ENCODE assay signal across 8 cellular contexts in genomic region chr19:20078696-20079095, GRCh38. TPM values are rescaled to one million over a fixed set of nuclear protein-coding genes. Genes with fewer than 3 reads are reported as not detected.
DNase-seq lines count a peak whose midpoint lies in the region; ATAC-seq and TF ChIP-seq lines count a peak whose summit lies in the region.

No MANE protein-coding gene starts in this region.

- POLR2A ChIA-PET in CD8-positive, alpha-beta T cell (lab: Charles Lee) = interaction anchor here (0.6 to 2.1 kb wide), 4 partner anchors 27 to 1773 kb away, joined by 3 to 6 read pairs (median 4); partner anchors contain the start of genes ZNF682 and ZNF737

- peaks cover 22% of the 10 kb centered on the region for H3K4me1 Mint-ChIP-seq in CD8-positive, alpha-beta T cell (ENCODE audit: low read depth)
- peaks cover 33% of the 10 kb centered on the region for H3K4me1 Mint-ChIP-seq in stimulated activated naive CD8-positive, alpha-beta T cell treated with anti-CD3 and anti-CD28 coated beads, Interleukin-15, amount 100 ng/mL, for 72 hours

- no peaks in the 10 kb centered on the region for H3K27me3 ChIP-seq in CD8-positive, alpha-beta T cell (ENCODE audit: insufficient read depth, low read length)
- no peaks in the 10 kb centered on the region for H3K27me3 ChIP-seq in MG63
- no peaks in the 10 kb centered on the region for H3K27me3 ChIP-seq in right lobe of liver

- no peak for ATAC-seq in CD8-positive, alpha-beta T cell
- ATAC-seq in right lobe of liver (no peak), GM18517 (IDR thresholded peaks at IDR 0.05; ENCODE audit: unreplicated experiment) (no peak), GM18909 (IDR thresholded peaks at IDR 0.05; ENCODE audit: poor library complexity, unreplicated experiment) (no peak)
- no peak for ATAC-seq in stimulated activated naive CD8-positive, alpha-beta T cell treated with anti-CD3 and anti-CD28 coated beads, Interleukin-15, amount 100 ng/mL, for 72 hours

- no peak overlapping the region for H3K27ac ChIP-seq in CD8-positive, alpha-beta T cell (ENCODE audit: low read depth, low read length)
- H3K27ac ChIP-seq in right lobe of liver = no peak overlapping the region

- no peaks in the 10 kb centered on the region for H3K9me3 Mint-ChIP-seq in CD8-positive, alpha-beta T cell
- peaks cover 8 to 10% of the 10 kb centered on the region in 2 donors for H3K9me3 Mint-ChIP-seq in stimulated activated naive CD8-positive, alpha-beta T cell treated with anti-CD3 and anti-CD28 coated beads, Interleukin-15, amount 100 ng/mL, for 72 hours

- WGBS in right lobe of liver (ENCODE audit: insufficient coverage, low coverage, low lambda C conversion rate, missing lambda C conversion rate) = 5% methylated on average over 19 of the region's 19 CpGs

- H3K27me3 Mint-ChIP-seq in CD8-positive, alpha-beta T cell (ENCODE audit: low read depth) = no peaks in the 10 kb centered on the region
- no peaks in the 10 kb centered on the region for H3K27me3 Mint-ChIP-seq in stimulated activated naive CD8-positive, alpha-beta T cell treated with anti-CD3 and anti-CD28 coated beads, Interleukin-15, amount 100 ng/mL, for 72 hours

- no peak for TF ChIP-seq POLR2A in right lobe of liver (IDR thresholded peaks at IDR 0.05)

- CTCF ChIA-PET in CD8-positive, alpha-beta T cell (lab: Charles Lee) = interaction anchor here (1.8 kb wide), 1 partner anchor 9 kb away, joined by 5 read pairs; no protein-coding TSS in a partner anchor

- DNase-seq in CD8-positive, alpha-beta T cell = peak in 1 of 7 experiments; percentile 7
- DNase-seq in MG63 = peak; percentile 23
- DNase-seq in cerebellum (ENCODE audit: low spot score) = peak; percentile 5
- no peak for DNase-seq in right lobe of liver
- peak; percentile 2 to 34 for DNase-seq in stimulated activated naive CD8-positive, alpha-beta T cell treated with anti-CD3 and anti-CD28 coated beads, Interleukin-15, amount 100 ng/mL, for 72 hours
- DNase-seq in NK-92 (lab: John Stamatoyannopoulos, UW; ENCODE audit: unreplicated experiment) = no peak

- peaks cover 10% of the 10 kb centered on the region for H3K36me3 Mint-ChIP-seq in CD8-positive, alpha-beta T cell

- H3K27ac Mint-ChIP-seq in CD8-positive, alpha-beta T cell = no peak overlapping the region
- H3K27ac Mint-ChIP-seq in stimulated activated naive CD8-positive, alpha-beta T cell treated with anti-CD3 and anti-CD28 coated beads, Interleukin-15, amount 100 ng/mL, for 72 hours = peak overlapping the region; percentile 90 to 96

- H3K4me3 ChIP-seq in CD8-positive, alpha-beta T cell (ENCODE audit: low read depth, low read length) = peak overlapping the region; percentile 76
- H3K4me3 ChIP-seq in MG63 (peak overlapping the region; percentile 50), right lobe of liver (peak overlapping the region; percentile 25 to 48 (median 27))

- intact Hi-C loops in CD8-positive, alpha-beta T cell (cut with DNase I, micrococcal nuclease) = loop anchor here in 1 of 2 experiments (1.0 to 5.0 kb wide), 3 partner anchors 27 to 159 kb away; partner anchors contain the start of gene ZNF486
- intact Hi-C loops in right lobe of liver (cut with DNase I) = no loop called here

- no peaks in the 10 kb centered on the region for H3K9me3 ChIP-seq in CD8-positive, alpha-beta T cell (ENCODE audit: low read length)
- H3K9me3 ChIP-seq in MG63 = peaks cover 7% of the 10 kb centered on the region; the same call in 1 of the 2 replicates
- no peaks in the 10 kb centered on the region for H3K9me3 ChIP-seq in right lobe of liver

- H3K4me1 ChIP-seq in CD8-positive, alpha-beta T cell (ENCODE audit: insufficient read depth, low read length) = peaks cover 10% of the 10 kb centered on the region
- no peaks in the 10 kb centered on the region for H3K4me1 ChIP-seq in right lobe of liver

- peak overlapping the region; percentile 91 for H3K4me3 Mint-ChIP-seq in CD8-positive, alpha-beta T cell
- H3K4me3 Mint-ChIP-seq in stimulated activated naive CD8-positive, alpha-beta T cell treated with anti-CD3 and anti-CD28 coated beads, Interleukin-15, amount 100 ng/mL, for 72 hours = peak overlapping the region; percentile 98 to 99

- H3K36me3 ChIP-seq in CD8-positive, alpha-beta T cell (ENCODE audit: insufficient read depth, low read length) = no peaks in the 10 kb centered on the region
- H3K36me3 ChIP-seq in MG63 (no peaks in the 10 kb centered on the region), right lobe of liver (no peaks in the 10 kb centered on the region)

- TF ChIP-seq CTCF in CD8-positive, alpha-beta T cell (IDR thresholded peaks at IDR 0.05) = no peak
- TF ChIP-seq CTCF in right lobe of liver (IDR thresholded peaks at IDR 0.05) = no peak

RNA-seq across cellular contexts. Expression of gene ZNF90, which starts 0.9 kb away (rescaled TPM):
- total RNA-seq in CD8-positive, alpha-beta T cell = 1 to 10 TPM; 1.9 to 2.2 TPM
- 0.40 and 0.99 TPM in 2 replicates for total RNA-seq in MG63 (2014; rRNA removed; shearing (Covaris generic); ENCODE audit: low replicate concordance)
- total RNA-seq in cerebellum = 7.3 TPM
- under 1 TPM; 0.18 to 0.54 (median 0.24) TPM for total RNA-seq in right lobe of liver

RNA-seq across cellular contexts. Expression of gene ZNF682, which starts 39.4 kb away (rescaled TPM):
- total RNA-seq in CD8-positive, alpha-beta T cell = 10 to 100 TPM; 13.3 to 16.0 TPM
- total RNA-seq in MG63 (2014; rRNA removed; shearing (Covaris generic); ENCODE audit: low replicate concordance) = 1.1 and 2.9 TPM in 2 replicates
- 14.2 TPM for total RNA-seq in cerebellum
- 1 to 10 TPM in 5 of 6 experiments, under 1 TPM in 1; 1.00 to 3.3 (median 2.5) TPM for total RNA-seq in right lobe of liver

Comparison
In these comparisons a context has a peak if more than half of its experiments do, and no peak if none do; other contexts are left out.
1. DNase-seq: peak in MG63 (single experiment), cerebellum (single experiment) and stimulated activated naive CD8-positive, alpha-beta T cell treated with anti-CD3 and anti-CD28 coated beads, Interleukin-15, amount 100 ng/mL, for 72 hours (2 of 2); none in right lobe of liver (0 of 3) and NK-92 (single experiment).
2. Peak in every context shown above with its lines, with median percentiles within 50 percentile points of each other: H3K4me3 ChIP-seq.